In genomic region chr14:59362533-59362932, GRCh38 we compare ENCODE assay signal across 18 cellular contexts.
DNase-seq lines count a peak whose midpoint lies in the region; FAIRE-seq and TF ChIP-seq lines count a peak whose summit lies in the region.
"Had no signal": no experiment of that assay in that cellular context is flagged by ENCODE, and none has a peak within 500 bp of the region (broad histone marks: within the 10 kb centered on the region; RNA-seq: fewer than 3 reads in every experiment).

No MANE protein-coding gene starts in this region.

- no peak overlapping the region for H3K27ac Mint-ChIP-seq in activated CD4-positive, alpha-beta T cell treated with anti-CD3 and anti-CD28 coated beads, Interleukin-2, amount 10 ng/mL, durations not matched to agents 7 days and 5 days
- H3K27ac Mint-ChIP-seq: neural progenitor cell had no signal

- no peaks in the 10 kb centered on the region for H3K79me1 ChIP-seq in mesenchymal stem cell (replicated peaks; ENCODE audit: low read length, poor library complexity, severe bottlenecking)

- no peaks in the 10 kb centered on the region for H3K27me3 Mint-ChIP-seq in activated CD4-positive, alpha-beta T cell treated with anti-CD3 and anti-CD28 coated beads, Interleukin-2, amount 10 ng/mL, durations not matched to agents 7 days and 5 days

- H3K4me3 Mint-ChIP-seq in activated CD4-positive, alpha-beta T cell treated with anti-CD3 and anti-CD28 coated beads, Interleukin-2, amount 10 ng/mL, durations not matched to agents 7 days and 5 days: no peak overlapping the region
- H3K4me3 Mint-ChIP-seq: neural progenitor cell had no signal

- no peak overlapping the region for H3K18ac ChIP-seq in mesenchymal stem cell (ENCODE audit: low read depth in 1 of 2, low read length in 2 of 2)

- H3K4me1 Mint-ChIP-seq in activated CD4-positive, alpha-beta T cell treated with anti-CD3 and anti-CD28 coated beads, Interleukin-2, amount 10 ng/mL, durations not matched to agents 7 days and 5 days: no peaks in the 10 kb centered on the region
- H3K4me1 Mint-ChIP-seq: neural progenitor cell had no signal

- no peak overlapping the region for H4K91ac ChIP-seq in mesenchymal stem cell (ENCODE audit: low read length)

- no peak overlapping the region for H2BK15ac ChIP-seq in mesenchymal stem cell (ENCODE audit: low read depth, poor library complexity, severe bottlenecking)

- H3K14ac ChIP-seq in mesenchymal stem cell (ENCODE audit: low read length in 2 of 2): no peak overlapping the region

- H4K20me1 ChIP-seq in GM23248 (ENCODE audit: insufficient read depth): no peaks in the 10 kb centered on the region
- no peaks in the 10 kb centered on the region for H4K20me1 ChIP-seq in OCI-LY1 (ENCODE audit: insufficient read depth, low read length)
- H4K20me1 ChIP-seq in endothelial cell of umbilical vein (replicated peaks; ENCODE audit: control insufficient read depth, extremely low read depth, insufficient read depth, low read length): no peaks in the 10 kb centered on the region

- H3K4me2 ChIP-seq in GM23248 (ENCODE audit: unreplicated experiment) (no peak overlapping the region), OCI-LY1 (ENCODE audit: low read length) (peak overlapping the region; percentile 78), endothelial cell of umbilical vein (ENCODE audit: insufficient read depth, low read length) (no peak overlapping the region), mesenchymal stem cell (ENCODE audit: low read length, poor library complexity, severe bottlenecking) (no peak overlapping the region)
- H3K4me2 ChIP-seq: neural progenitor cell had no signal

- peaks cover 38% of the 10 kb centered on the region for H3F3A ChIP-seq in GM23248 (ENCODE audit: insufficient read depth)
- peaks cover 5% of the 10 kb centered on the region for H3F3A ChIP-seq in OCI-LY1 (ENCODE audit: insufficient read depth, low read length)

- H3K9me2 ChIP-seq in GM23248 (ENCODE audit: insufficient read depth) (no peaks in the 10 kb centered on the region), OCI-LY1 (ENCODE audit: low read depth, low read length) (no peaks in the 10 kb centered on the region)

- no peak overlapping the region for H3K23ac ChIP-seq in mesenchymal stem cell (ENCODE audit: low read length in 2 of 2)

- H3K9me3 ChIP-seq in GM23248 (ENCODE audit: low read depth): no peaks in the 10 kb centered on the region
- H3K9me3 ChIP-seq in OCI-LY1 (ENCODE audit: low read length): no peaks in the 10 kb centered on the region
- H3K9me3 ChIP-seq in endothelial cell of umbilical vein (replicated peaks; ENCODE audit: control insufficient read depth, insufficient read depth, low read length): no peaks in the 10 kb centered on the region
- H3K9me3 ChIP-seq in mesenchymal stem cell (ENCODE audit: control insufficient read depth, low read length): no peaks in the 10 kb centered on the region
- H3K9me3 ChIP-seq: HAP-1 had no signal

- H3K9ac ChIP-seq in GM23248: no peak overlapping the region
- H3K9ac ChIP-seq in OCI-LY1 (ENCODE audit: low read length): peak overlapping the region; percentile 79; the same call in 1 of the 2 replicates
- H3K9ac ChIP-seq in endothelial cell of umbilical vein (replicated peaks; ENCODE audit: extremely low read depth, insufficient read depth, low read length): no peak overlapping the region
- no peak overlapping the region for H3K9ac ChIP-seq in mesenchymal stem cell (ENCODE audit: low read length)
- H3K9ac ChIP-seq: neural progenitor cell had no signal

- dilution Hi-C loops in endothelial cell of umbilical vein (cut with MboI; ENCODE audit: extremely low pct_ligation_motif_present, low sequenced_read_pairs): no loop called here

- no peak overlapping the region for H2BK5ac ChIP-seq in mesenchymal stem cell (ENCODE audit: low read depth, low read length, poor library complexity, severe bottlenecking)

- peaks cover 16% of the 10 kb centered on the region for H3K36me3 Mint-ChIP-seq in activated CD4-positive, alpha-beta T cell treated with anti-CD3 and anti-CD28 coated beads, Interleukin-2, amount 10 ng/mL, durations not matched to agents 7 days and 5 days (ENCODE audit: low read depth)

- POLR2A ChIA-PET in endothelial cell of umbilical vein (lab: Charles Lee): no interaction called here
- POLR2A ChIA-PET in activated CD4-positive, alpha-beta T cell treated with anti-CD3 and anti-CD28 coated beads, Interleukin-2, amount 10 ng/mL, durations not matched to agents 7 days and 5 days (lab: Charles Lee): no interaction called here

- no peak for FAIRE-seq in endothelial cell of umbilical vein (lab: Jason Lieb, UNC)
- FAIRE-seq: colon, endometrium had no signal

- no peak overlapping the region for H2BK120ac ChIP-seq in mesenchymal stem cell (ENCODE audit: low read depth, low read length)

- H3K27ac ChIP-seq in GM23248: peak overlapping the region; percentile 43; the same call in 1 of the 2 replicates
- peak overlapping the region; percentile 99 for H3K27ac ChIP-seq in OCI-LY1 (ENCODE audit: low read depth, low read length, poor library complexity, severe bottlenecking)
- H3K27ac ChIP-seq in endothelial cell of umbilical vein (ENCODE audit: insufficient read depth, low read depth, low read length): peak overlapping the region; percentile 73
- no peak overlapping the region for H3K27ac ChIP-seq in mesenchymal stem cell (ENCODE audit: low read length, poor library complexity, severe bottlenecking)
- H3K27ac ChIP-seq: neural progenitor cell had no signal

- H3K9me1 ChIP-seq in endothelial cell of umbilical vein (replicated peaks; ENCODE audit: control insufficient read depth, extremely low read depth, insufficient read depth, low read length): no peaks in the 10 kb centered on the region

- no peak for TF ChIP-seq CTCF in OCI-LY1 (IDR thresholded peaks at IDR 0.05; ENCODE audit: low read length)
- no peak for TF ChIP-seq CTCF in endothelial cell of umbilical vein (IDR thresholded peaks at IDR 0.05; ENCODE audit: extremely low read depth in 1 of 2, insufficient read depth in 1 of 2, low read depth in 1 of 2, low read length in 2 of 2)

- H3K4me1 ChIP-seq in GM23248 (ENCODE audit: insufficient read depth): peaks cover 51% of the 10 kb centered on the region
- H3K4me1 ChIP-seq in OCI-LY1 (ENCODE audit: insufficient read depth, low read length, severe bottlenecking): peaks cover 73% of the 10 kb centered on the region
- peaks cover 43% of the 10 kb centered on the region for H3K4me1 ChIP-seq in endothelial cell of umbilical vein (ENCODE audit: control insufficient read depth, extremely low read depth, insufficient read depth, low read length)
- H3K4me1 ChIP-seq in mesenchymal stem cell (ENCODE audit: control insufficient read depth, insufficient read depth, low read depth, low read length): peaks cover 2% of the 10 kb centered on the region
- H3K4me1 ChIP-seq: neural progenitor cell had no signal

- intact Hi-C loops in endothelial cell of umbilical vein (cut with micrococcal nuclease): loop anchor here (2.0 kb wide), 5 partner anchors 26 to 174 kb away; partner anchors contain the start of gene DAAM1

- H2BK12ac ChIP-seq in mesenchymal stem cell (ENCODE audit: low read length in 2 of 2): no peak overlapping the region

- CTCF ChIA-PET in endothelial cell of umbilical vein (lab: Charles Lee): interaction anchor here (0.6 to 1.1 kb wide), 2 partner anchors 66 to 774 kb away, joined by 3 read pairs; no protein-coding TSS in a partner anchor
- CTCF ChIA-PET in activated CD4-positive, alpha-beta T cell treated with anti-CD3 and anti-CD28 coated beads, Interleukin-2, amount 10 ng/mL, durations not matched to agents 7 days and 5 days (lab: Charles Lee): interaction anchor here (0.6 kb wide), 2 partner anchors 13 to 115 kb away, joined by 3 to 4 read pairs; no protein-coding TSS in a partner anchor

- DNase-seq in GM23248 (peak; percentile 52), endothelial cell of umbilical vein (ENCODE audit: low read depth, low spot score) (peak; percentile 33), mesenchymal stem cell (peak; percentile 45), iPS-NIHi11 (ENCODE audit: low spot score) (no peak)
- DNase-seq in activated CD4-positive, alpha-beta T cell treated with anti-CD3 and anti-CD28 coated beads, Interleukin-2, amount 10 ng/mL, durations not matched to agents 7 days and 5 days: no peak
- no peak for DNase-seq in activated CD4-positive, alpha-beta T cell treated with anti-CD3 and anti-CD28 coated beads, Interleukin-2, amount 50 U/mL, for 4 hours
- DNase-seq: activated T-cell treated with anti-CD3 and anti-CD28 coated beads, Interleukin-2, amount 50 U/mL, for 48 hours; AML-193; Calu3; kidney glomerular epithelial cell; NCI-H187; NCI-H510A; OCI-M1 had no signal

- in situ Hi-C loops in GM23248 (cut with MboI): no loop called here

- no peaks in the 10 kb centered on the region for H3K27me3 ChIP-seq in GM23248 (replicated peaks; ENCODE audit: insufficient read depth)
- H3K27me3 ChIP-seq in OCI-LY1 (ENCODE audit: insufficient read depth, low read length): no peaks in the 10 kb centered on the region
- H3K27me3 ChIP-seq in endothelial cell of umbilical vein (ENCODE audit: control insufficient read depth in 2 of 2, insufficient read depth in 2 of 2, low read length in 2 of 2): no peaks in the 10 kb centered on the region
- H3K27me3 ChIP-seq in mesenchymal stem cell (ENCODE audit: control insufficient read depth in 1 of 2, insufficient read depth in 1 of 2, low read length in 2 of 2): no peaks in the 10 kb centered on the region
- H3K27me3 ChIP-seq: neural progenitor cell had no signal

- 77 to 89% methylated on average over 2 of the region's 2 CpGs for WGBS in GM23248 (ENCODE audit: low coverage in 1 of 2, low lambda C conversion rate in 2 of 2, missing lambda C conversion rate in 2 of 2), 2 experiments
- WGBS in mesenchymal stem cell: 71% methylated on average over 1 of the region's 2 CpGs

- H3K79me2 ChIP-seq in GM23248 (ENCODE audit: insufficient read depth) (no peaks in the 10 kb centered on the region), OCI-LY1 (ENCODE audit: insufficient read depth, low read length) (peaks cover 20% of the 10 kb centered on the region; the same call in 1 of the 2 replicates), endothelial cell of umbilical vein (ENCODE audit: control insufficient read depth, insufficient read depth, low read length) (peaks cover 3% of the 10 kb centered on the region)

- H2AFZ ChIP-seq in GM23248 (no peak overlapping the region), OCI-LY1 (ENCODE audit: low read length) (no peak overlapping the region), endothelial cell of umbilical vein (ENCODE audit: low read depth, low read length) (no peak overlapping the region), mesenchymal stem cell (ENCODE audit: low read depth, low read length) (no peak overlapping the region)
- H2AFZ ChIP-seq: neural progenitor cell had no signal

- peaks cover 16% of the 10 kb centered on the region; the same call in 1 of the 2 replicates for H3K36me3 ChIP-seq in GM23248 (ENCODE audit: low read depth)
- peaks cover 49% of the 10 kb centered on the region for H3K36me3 ChIP-seq in OCI-LY1 (ENCODE audit: insufficient read depth, low read length)
- H3K36me3 ChIP-seq in endothelial cell of umbilical vein (ENCODE audit: control insufficient read depth in 2 of 2, extremely low read depth in 1 of 2, insufficient read depth in 2 of 2, low read length in 2 of 2): peaks cover 0 to 1% of the 10 kb centered on the region in 2 experiments
- peaks cover 6 to 24% of the 10 kb centered on the region in 2 experiments for H3K36me3 ChIP-seq in mesenchymal stem cell (ENCODE audit: control insufficient read depth in 1 of 2, insufficient read depth in 2 of 2, low read depth in 1 of 2, low read length in 2 of 2)

- no peak overlapping the region for H4K8ac ChIP-seq in mesenchymal stem cell (ENCODE audit: low read length)

- no peak overlapping the region for H3K4ac ChIP-seq in mesenchymal stem cell (ENCODE audit: low read depth in 1 of 2, low read length in 2 of 2)

- no peak overlapping the region for H3K4me3 ChIP-seq in GM23248
- H3K4me3 ChIP-seq in OCI-LY1 (ENCODE audit: low read depth, low read length, poor library complexity, severe bottlenecking): peak overlapping the region; percentile 64
- no peak overlapping the region for H3K4me3 ChIP-seq in endothelial cell of umbilical vein (replicated peaks in 1 of 3; ENCODE audit: insufficient read depth in 1 of 3, low read depth in 1 of 3, low read length in 3 of 3)
- H3K4me3 ChIP-seq in mesenchymal stem cell (ENCODE audit: insufficient read depth in 1 of 2, low read depth in 1 of 2, low read length in 2 of 2): no peak overlapping the region
- H3K4me3 ChIP-seq: HAP-1, neural progenitor cell had no signal

- no peak overlapping the region for H2AK5ac ChIP-seq in mesenchymal stem cell (ENCODE audit: low read length, severe bottlenecking)

- BruUV-seq in endothelial cell of umbilical vein (replicated peaks; lab: Mats Ljungman, UMichigan): no TSS peak

- no peaks in the 10 kb centered on the region for H3K9me3 Mint-ChIP-seq in activated CD4-positive, alpha-beta T cell treated with anti-CD3 and anti-CD28 coated beads, Interleukin-2, amount 10 ng/mL, durations not matched to agents 7 days and 5 days
- H3K9me3 Mint-ChIP-seq: neural progenitor cell had no signal

- no peak for TF ChIP-seq POLR2A in endothelial cell of umbilical vein (IDR thresholded peaks at IDR 0.05; ENCODE audit: low read depth, low read length)

Comparison
In these comparisons a context has a peak if more than half of its experiments do, and no peak if none do; other contexts are left out.
1. DNase-seq: peak in GM23248 (single experiment), endothelial cell of umbilical vein (single experiment) and mesenchymal stem cell (single experiment); none in iPS-NIHi11 (single experiment), activated CD4-positive, alpha-beta T cell treated with anti-CD3 and anti-CD28 coated beads, Interleukin-2, amount 10 ng/mL, durations not matched to agents 7 days and 5 days (single experiment) and activated CD4-positive, alpha-beta T cell treated with anti-CD3 and anti-CD28 coated beads, Interleukin-2, amount 50 U/mL, for 4 hours (0 of 2).